ENCODE assay signal across 26 cellular contexts in the genomic region with DNA sequence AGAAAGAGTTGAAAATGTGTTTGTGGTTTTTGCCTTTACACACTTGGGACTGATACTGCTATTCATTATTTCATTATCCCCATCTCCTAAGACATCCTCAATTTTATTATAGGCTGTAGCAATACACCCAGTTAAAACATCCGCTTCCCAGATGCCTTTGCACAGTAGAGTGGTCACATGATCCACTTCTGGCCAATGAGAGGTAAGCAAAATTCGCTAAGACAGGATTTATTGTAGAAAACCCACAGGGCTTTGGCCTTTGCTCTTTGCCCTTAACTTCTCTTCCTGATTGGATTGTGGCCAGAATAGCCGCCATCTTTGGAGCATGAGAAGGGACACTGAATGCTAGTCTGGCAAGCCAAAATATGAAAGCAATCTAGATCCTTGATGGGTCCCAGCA. TPM values are rescaled to one million over a fixed set of nuclear protein-coding genes. Genes with fewer than 3 reads are reported as not detected.
DNase-seq lines count a peak whose midpoint lies in the region; ATAC-seq and TF ChIP-seq lines count a peak whose summit lies in the region.
"Had no signal": no experiment of that assay in that cellular context is flagged by ENCODE, and none has a peak within 500 bp of the region (broad histone marks: within the 10 kb centered on the region; RNA-seq: fewer than 3 reads in every experiment).

No MANE protein-coding gene starts in this region.

- no peak overlapping the region for H3K9ac ChIP-seq in trophoblast cell (ENCODE audit: low read length)
- H3K9ac ChIP-seq: BLaER1 treated with 17β-estradiol and CSF1 and Interleukin-3, amounts not matched to agents 10 nM and 100 nM had no signal

- ATAC-seq in WTC11 (no peak), HG03460 (IDR thresholded peaks at IDR 0.05; ENCODE audit: unreplicated experiment) (no peak)
- ATAC-seq: effector memory CD8-positive, alpha-beta T cell; naive thymus-derived CD8-positive, alpha-beta T cell; T-cell had no signal

- H3K27me3 ChIP-seq in trophoblast cell (ENCODE audit: insufficient read depth, low read length), result no peaks in the 10 kb centered on the region
- H3K27me3 ChIP-seq in adrenal gland, result no peaks in the 10 kb centered on the region
- H3K27me3 ChIP-seq: BLaER1 treated with 17β-estradiol and CSF1 and Interleukin-3, amounts not matched to agents 10 nM and 100 nM; heart right ventricle; SJSA1 had no signal

- H2BK5ac ChIP-seq in trophoblast cell (ENCODE audit: low read depth, low read length, poor library complexity), result no peak overlapping the region

- no peaks in the 10 kb centered on the region for H3K36me3 Mint-ChIP-seq in WTC11
- H3K36me3 Mint-ChIP-seq in type B pancreatic cell, result peaks cover 5% of the 10 kb centered on the region
- H3K36me3 Mint-ChIP-seq: activated naive CD8-positive, alpha-beta T cell; naive thymus-derived CD8-positive, alpha-beta T cell; T-cell had no signal

- intact Hi-C loops in adrenal gland (cut with DNase I), result no loop called here

- H3K4me1 ChIP-seq in trophoblast cell (ENCODE audit: control insufficient read depth in 1 of 2, insufficient read depth in 2 of 2, low read length in 2 of 2) (peaks cover 6 to 7% of the 10 kb centered on the region in 2 experiments), adrenal gland (replicated peaks in 1 of 2) (peaks cover 0 to 6% of the 10 kb centered on the region in 2 donors)
- H3K4me1 ChIP-seq: SJSA1 had no signal

- H3K14ac ChIP-seq in trophoblast cell (ENCODE audit: low read length), result peak overlapping the region; percentile 57

- H3K27ac Mint-ChIP-seq in WTC11 (no peak overlapping the region), type B pancreatic cell (peak overlapping the region; percentile 92)
- H3K27ac Mint-ChIP-seq: activated naive CD8-positive, alpha-beta T cell; effector memory CD8-positive, alpha-beta T cell; naive thymus-derived CD8-positive, alpha-beta T cell; T-cell had no signal

- H4K12ac ChIP-seq in trophoblast cell (ENCODE audit: low read depth, low read length), result no peak overlapping the region

- H3K4me3 ChIP-seq in fibroblast of mammary gland (ENCODE audit: control insufficient read depth, low read depth, low read length), result no peak overlapping the region
- H3K4me3 ChIP-seq in trophoblast cell (ENCODE audit: low read depth, low read length), result no peak overlapping the region
- H3K4me3 ChIP-seq in adrenal gland, result no peak overlapping the region
- H3K4me3 ChIP-seq: BLaER1 treated with 17β-estradiol and CSF1 and Interleukin-3, amounts not matched to agents 10 nM and 100 nM; heart right ventricle; SJSA1; smooth muscle cell had no signal

- H3K4me3 Mint-ChIP-seq in WTC11 (no peak overlapping the region), type B pancreatic cell (peak overlapping the region; percentile 86)
- H3K4me3 Mint-ChIP-seq: activated naive CD8-positive, alpha-beta T cell; central memory CD8-positive, alpha-beta T cell; effector memory CD8-positive, alpha-beta T cell; naive thymus-derived CD8-positive, alpha-beta T cell; T-cell had no signal

- no peak for DNase-seq in WTC11 (ENCODE audit: low spot score)
- DNase-seq in fibroblast of mammary gland (ENCODE audit: low read depth), result peak; percentile 39
- DNase-seq in trophoblast cell, result no peak
- no peak for DNase-seq in type B pancreatic cell (ENCODE audit: extremely low spot score, unreplicated experiment)
- no peak for DNase-seq in putamen (ENCODE audit: low spot score)
- DNase-seq in adrenal gland, result no peak
- DNase-seq: activated CD4-positive, alpha-beta T cell treated with anti-CD3 and anti-CD28 coated beads for 48 hours; activated effector memory CD4-positive, alpha-beta T cell treated with anti-CD3 and anti-CD28 coated beads, Interleukin-2, amount 50 U/mL, for 16 hours; activated T-cell treated with anti-CD3 and anti-CD28 coated beads, Interleukin-2, amount 50 U/mL, for 1 hour; effector memory CD8-positive, alpha-beta T cell; kidney; naive thymus-derived CD8-positive, alpha-beta T cell; NCI-H1092; NCI-H1694; occipital lobe; stimulated activated naive CD4-positive, alpha-beta T cell treated with Interleukin-2 at 50 U/mL for 16 hours; T-cell; WERI-Rb-1 had no signal

- H3K27ac ChIP-seq in trophoblast cell (ENCODE audit: low read depth, low read length) (no peak overlapping the region), adrenal gland (peak overlapping the region in 1 of 5 donors; percentile 40)
- H3K27ac ChIP-seq: BLaER1 treated with 17β-estradiol and CSF1 and Interleukin-3, amounts not matched to agents 10 nM and 100 nM; SJSA1; WERI-Rb-1 had no signal

- peaks cover 2% of the 10 kb centered on the region for H3K79me2 ChIP-seq in trophoblast cell (ENCODE audit: control insufficient read depth, insufficient read depth, low read length, poor library complexity)

- H3K4me2 ChIP-seq in trophoblast cell (ENCODE audit: low read length), result no peak overlapping the region
- H3K4me2 ChIP-seq: BLaER1 treated with 17β-estradiol and CSF1 and Interleukin-3, amounts not matched to agents 10 nM and 100 nM; smooth muscle cell had no signal

- H3K18ac ChIP-seq in trophoblast cell (ENCODE audit: low read length), result no peak overlapping the region

- POLR2A ChIA-PET in WTC11 (lab: Charles Lee), result no interaction called here

- H3K23ac ChIP-seq in trophoblast cell (ENCODE audit: low read length), result no peak overlapping the region

- H3K9me3 ChIP-seq in trophoblast cell (ENCODE audit: insufficient read depth, low read depth, low read length) (no peaks in the 10 kb centered on the region), adrenal gland (replicated peaks in 1 of 3) (no peaks in the 10 kb centered on the region)
- H3K9me3 ChIP-seq: SJSA1 had no signal

- no peak overlapping the region for H4K8ac ChIP-seq in trophoblast cell (ENCODE audit: low read depth, low read length)

- peaks cover 18% of the 10 kb centered on the region for H3K79me1 ChIP-seq in trophoblast cell (ENCODE audit: low read length)

- CTCF ChIA-PET in WTC11 (lab: Charles Lee), result no interaction called here

- H2BK12ac ChIP-seq in trophoblast cell (ENCODE audit: low read length), result peak overlapping the region; percentile 72

- peak overlapping the region; percentile 63 for H2AK5ac ChIP-seq in trophoblast cell (ENCODE audit: low read length)

- peak overlapping the region; percentile 4 for H4K91ac ChIP-seq in trophoblast cell (ENCODE audit: low read depth, low read length)

- TF ChIP-seq POLR2A in adrenal gland (IDR thresholded peaks at IDR 0.05), result no peak

- H2BK120ac ChIP-seq in trophoblast cell (ENCODE audit: insufficient read depth, low read length, poor library complexity), result peak overlapping the region; percentile 81

- no peak for TF ChIP-seq CTCF in WTC11 (IDR thresholded peaks at IDR 0.05)
- TF ChIP-seq CTCF in fibroblast of mammary gland (conservative IDR thresholded peaks at IDR 0.05; ENCODE audit: control insufficient read depth, insufficient read depth, low read depth, low read length), result no peak
- no peak for TF ChIP-seq CTCF in type B pancreatic cell (conservative IDR thresholded peaks at IDR 0.05)
- TF ChIP-seq CTCF in adrenal gland (IDR thresholded peaks at IDR 0.05), result no peak

- peaks cover 14% of the 10 kb centered on the region for H3K4me1 Mint-ChIP-seq in WTC11
- H3K4me1 Mint-ChIP-seq in type B pancreatic cell (ENCODE audit: unreplicated experiment), result peaks cover 70% of the 10 kb centered on the region
- H3K4me1 Mint-ChIP-seq: central memory CD8-positive, alpha-beta T cell; naive thymus-derived CD8-positive, alpha-beta T cell; T-cell had no signal

- WGBS in trophoblast cell (ENCODE audit: extremely low coverage, insufficient coverage, insufficient read length), result no CpG with 5 or more reads among the region's 3 CpGs
- 80 to 88% (median 83%) methylated on average over 3 of the region's 3 CpGs for WGBS in adrenal gland, 4 donors

- H3K4ac ChIP-seq in trophoblast cell (ENCODE audit: low read depth, low read length), result no peak overlapping the region

- H3K9me3 Mint-ChIP-seq in WTC11 (no peaks in the 10 kb centered on the region), type B pancreatic cell (no peaks in the 10 kb centered on the region)
- H3K9me3 Mint-ChIP-seq: central memory CD8-positive, alpha-beta T cell; effector memory CD8-positive, alpha-beta T cell; naive thymus-derived CD8-positive, alpha-beta T cell; T-cell had no signal

- no peak overlapping the region for H2AFZ ChIP-seq in trophoblast cell (ENCODE audit: insufficient read depth, low read length, poor library complexity)

- H3K36me3 ChIP-seq in trophoblast cell (ENCODE audit: control insufficient read depth in 1 of 2, insufficient read depth in 2 of 2, low read length in 2 of 2) (peaks cover 0 to 2% of the 10 kb centered on the region in 2 experiments), adrenal gland (replicated peaks in 1 of 2) (no peaks in the 10 kb centered on the region)
- H3K36me3 ChIP-seq: BLaER1 treated with 17β-estradiol and CSF1 and Interleukin-3, amounts not matched to agents 10 nM and 100 nM; heart right ventricle; SJSA1; WERI-Rb-1 had no signal

- H3K27me3 Mint-ChIP-seq in WTC11 (ENCODE audit: low read depth) (no peaks in the 10 kb centered on the region), type B pancreatic cell (no peaks in the 10 kb centered on the region)
- H3K27me3 Mint-ChIP-seq: activated naive CD8-positive, alpha-beta T cell; central memory CD8-positive, alpha-beta T cell had no signal

TF ChIP-seq in WTC11, 78 proteins besides CTCF, POLR2A, EP300 and RAD21 (continues in another document):
- TF ChIP-seq, protein P1, sequence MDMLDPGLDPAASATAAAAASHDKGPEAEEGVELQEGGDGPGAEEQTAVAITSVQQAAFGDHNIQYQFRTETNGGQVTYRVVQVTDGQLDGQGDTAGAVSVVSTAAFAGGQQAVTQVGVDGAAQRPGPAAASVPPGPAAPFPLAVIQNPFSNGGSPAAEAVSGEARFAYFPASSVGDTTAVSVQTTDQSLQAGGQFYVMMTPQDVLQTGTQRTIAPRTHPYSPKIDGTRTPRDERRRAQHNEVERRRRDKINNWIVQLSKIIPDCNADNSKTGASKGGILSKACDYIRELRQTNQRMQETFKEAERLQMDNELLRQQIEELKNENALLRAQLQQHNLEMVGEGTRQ (CRISPR knock-in tag; IDR thresholded peaks at IDR 0.05), result peak; percentile 62

RNA-seq across cellular contexts. Expression of gene BOC, which starts 53.1 kb away (rescaled TPM):
- total RNA-seq in WTC11 (2021) (6.6 to 8.0 TPM (median 7.2 TPM) in 3 replicates), type B pancreatic cell (ENCODE audit: low replicate concordance) (36.7 and 219 TPM in 2 replicates), adrenal gland (10 to 100 TPM in 4 of 8 donors, 1 to 10 TPM in 4; 6.7 to 22.3 (median 12.4) TPM)
- polyA plus RNA-seq in trophoblast cell (2013), result 43.4 and 43.9 TPM in 2 replicates
- polyA plus RNA-seq in adrenal gland, result 10 to 100 TPM in 1 of 3 donors, 1 to 10 TPM in 2; 1.9 to 10.2 (median 9.3) TPM
- total RNA-seq: naive thymus-derived CD8-positive, alpha-beta T cell; NCI-H460 had no signal
- polyA plus RNA-seq: naive thymus-derived CD8-positive, alpha-beta T cell had no signal
